In the genomic region with DNA sequence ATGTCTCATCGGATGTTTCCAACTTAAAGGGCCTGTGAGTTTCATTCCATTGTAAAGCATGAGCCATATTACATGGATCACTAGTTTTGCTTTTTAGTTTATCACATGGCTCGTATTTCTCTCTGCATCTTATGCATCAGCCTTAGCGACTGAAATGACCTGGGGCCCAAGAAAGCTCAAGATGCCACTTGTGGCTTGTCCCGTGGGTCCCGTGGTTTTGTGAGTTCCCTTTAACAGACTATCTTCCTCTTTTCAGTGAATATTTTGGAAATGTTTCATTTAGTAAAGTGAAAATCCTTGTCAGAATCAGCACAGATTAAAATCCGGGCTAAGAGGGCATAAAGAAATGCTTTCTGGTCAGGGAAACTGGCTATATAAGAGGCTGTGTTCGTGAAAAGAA, we compare ENCODE assay signal across 26 cellular contexts.
DNase-seq lines count a peak whose midpoint lies in the region; ATAC-seq, FAIRE-seq and TF ChIP-seq lines count a peak whose summit lies in the region.
"Had no signal": no experiment of that assay in that cellular context is flagged by ENCODE, and none has a peak within 500 bp of the region (broad histone marks: within the 10 kb centered on the region; RNA-seq: fewer than 3 reads in every experiment).

No MANE protein-coding gene starts in this region.

- H3K27ac ChIP-seq in HUES64 (ENCODE audit: low read depth, low read length) (peak overlapping the region; percentile 72; the same call in 1 of the 2 replicates), GM12878 (ENCODE audit: control insufficient read depth, insufficient read depth) (no peak overlapping the region)
- H3K27ac ChIP-seq: cardiac muscle cell, esophagus squamous epithelium, gastroesophageal sphincter, psoas muscle had no signal

- no TSS peak for BruUV-seq in GM12878 (replicated peaks; lab: Mats Ljungman, UMichigan)

- DNase-seq in GDM1 (lab: John Stamatoyannopoulos, UW) (peak; percentile 72), GM12878 (ENCODE audit: low read depth, low spot score) (no peak), neural crest cell (ENCODE audit: low read depth, low spot score) (no peak), GM13977 (ENCODE audit: low spot score) (no peak)
- DNase-seq: activated CD4-positive, alpha-beta memory T cell treated with anti-CD3 and anti-CD28 coated beads for 36 hours; aorta; CD8-positive, alpha-beta T cell; DMS153; esophagus squamous epithelium; KG1; NCI-H1048; NCI-H1694 treated with DMSO at 0.1 percent for 48 hours; NCI-H524 treated with DMSO at 0.1 percent for 48 hours; psoas muscle; trophoblast cell had no signal

- peaks cover 5% of the 10 kb centered on the region for H3K4me1 Mint-ChIP-seq in neural crest cell

- no peaks in the 10 kb centered on the region for H3K36me3 Mint-ChIP-seq in neural crest cell (ENCODE audit: low read depth)
- H3K36me3 Mint-ChIP-seq: activated CD4-positive, alpha-beta memory T cell treated with anti-CD3 and anti-CD28 coated beads for 36 hours; activated naive CD4-positive, alpha-beta T cell treated with anti-CD3 and anti-CD28 coated beads, Interleukin-2, amount 50 U/mL, for 72 hours; CD8-positive, alpha-beta T cell had no signal

- TF ChIP-seq POLR2A in GM12878 (IDR thresholded peaks at IDR 0.05; ENCODE audit: low read depth, low read length), result no peak

- in situ Hi-C loops in GM12878 (cut with MboI) (no loop called here), GM13977 (cut with MboI; ENCODE audit: low pct_unique_long_range_greater_than_20kb, low sequenced_read_pairs, unreplicated experiment) (no loop called here)

- no peaks in the 10 kb centered on the region for H3K9me3 Mint-ChIP-seq in neural crest cell
- H3K9me3 Mint-ChIP-seq: activated CD4-positive, alpha-beta memory T cell treated with anti-CD3 and anti-CD28 coated beads for 36 hours; activated naive CD4-positive, alpha-beta T cell treated with anti-CD3 and anti-CD28 coated beads, Interleukin-2, amount 50 U/mL, for 72 hours; activated T-helper 2 cell treated with anti-CD3 and anti-CD28 coated beads, Interferon-gamma antibody, Interleukin-2, Interleukin-4, amounts not matched to agents 10 μg/mL and 5 μg/mL and 100 μg/mL, durations not matched to agents 14 hours and 24 hours and 36 hours; CD8-positive, alpha-beta T cell; dendritic cell treated with granulocyte-macrophage colony-stimulating factor and Interleukin-4, amounts not matched to agents 40 ng/mL and 50 ng/mL, for 4 days had no signal

- ATAC-seq in GM12878, result no peak
- no peak for ATAC-seq in GM21717 (IDR thresholded peaks at IDR 0.05; ENCODE audit: unreplicated experiment)
- ATAC-seq in GM21515 (IDR thresholded peaks at IDR 0.05; ENCODE audit: unreplicated experiment), result no peak
- ATAC-seq in GM18511 (IDR thresholded peaks at IDR 0.05; ENCODE audit: unreplicated experiment), result no peak
- ATAC-seq: activated naive CD4-positive, alpha-beta T cell treated with anti-CD3 and anti-CD28 coated beads, Interleukin-2, amount 50 U/mL, for 72 hours; CD8-positive, alpha-beta T cell; gastroesophageal sphincter; psoas muscle had no signal

- TF ChIP-seq RAD21 in GM12878 (IDR thresholded peaks at IDR 0.05; ENCODE audit: insufficient read depth, low read depth, low read length), result no peak

- intact Hi-C loops in GM12878 (cut with micrococcal nuclease; ENCODE audit: unreplicated experiment), result no loop called here

- POLR2A ChIA-PET in GM12878 (lab: Charles Lee), result no interaction called here

- H3K9me3 ChIP-seq in HUES64 (ENCODE audit: insufficient read depth, low read depth, low read length), result no peaks in the 10 kb centered on the region
- H3K9me3 ChIP-seq in GM12878 (replicated peaks; ENCODE audit: control insufficient read depth, insufficient read depth, low read length), result no peaks in the 10 kb centered on the region
- H3K9me3 ChIP-seq: esophagus squamous epithelium, gastroesophageal sphincter, psoas muscle had no signal

- H3K27me3 ChIP-seq in HUES64 (ENCODE audit: insufficient read depth, low read length) (no peaks in the 10 kb centered on the region), GM12878 (replicated peaks in 1 of 2; ENCODE audit: control insufficient read depth in 2 of 2, insufficient read depth in 2 of 2, low read length in 1 of 2) (no peaks in the 10 kb centered on the region)
- H3K27me3 ChIP-seq: esophagus squamous epithelium, gastroesophageal sphincter had no signal

- no peak for TF ChIP-seq CTCF in GM12878 (IDR thresholded peaks at IDR 0.05 in 2 of 3, conservative IDR thresholded peaks at IDR 0.05 in 1 of 3; ENCODE audit: control insufficient read depth in 2 of 3, extremely low read depth in 1 of 3, insufficient read depth in 1 of 3, low read depth in 3 of 3, low read length in 3 of 3)
- no peak for TF ChIP-seq CTCF in neural crest cell (conservative IDR thresholded peaks at IDR 0.05)
- TF ChIP-seq CTCF in GM13977 (IDR thresholded peaks at IDR 0.05; ENCODE audit: extremely low read depth, insufficient read depth, missing control alignments), result no peak

- no peak overlapping the region for H3K4me2 ChIP-seq in GM12878 (ENCODE audit: control insufficient read depth, insufficient read depth)

- H3K4me1 ChIP-seq in HUES64 (ENCODE audit: insufficient read depth, low read length) (peaks cover 41% of the 10 kb centered on the region), GM12878 (ENCODE audit: control insufficient read depth, insufficient read depth, low read length) (no peaks in the 10 kb centered on the region)
- H3K4me1 ChIP-seq: esophagus squamous epithelium, gastroesophageal sphincter, psoas muscle had no signal

- H3K4me3 ChIP-seq in HUES64 (ENCODE audit: low read length) (no peak overlapping the region; the same call in 1 of the 2 replicates), GM12878 (no peak overlapping the region)
- H3K4me3 ChIP-seq: cardiac muscle cell, esophagus squamous epithelium, gastroesophageal sphincter, lung, psoas muscle had no signal

- RAD21 ChIA-PET in GM12878 (lab: Charles Lee; ENCODE audit: unreplicated experiment), result no interaction called here

- CTCF ChIA-PET in GM12878 (lab: Yijun Ruan, JAX), result no interaction called here

- H3K27ac Mint-ChIP-seq in neural crest cell (ENCODE audit: unreplicated experiment), result peak overlapping the region; percentile 54
- H3K27ac Mint-ChIP-seq: activated CD4-positive, alpha-beta memory T cell treated with anti-CD3 and anti-CD28 coated beads for 36 hours; activated naive CD4-positive, alpha-beta T cell treated with anti-CD3 and anti-CD28 coated beads, Interleukin-2, amount 50 U/mL, for 72 hours; activated T-helper 2 cell treated with anti-CD3 and anti-CD28 coated beads, Interferon-gamma antibody, Interleukin-2, Interleukin-4, amounts not matched to agents 10 μg/mL and 5 μg/mL and 100 μg/mL, durations not matched to agents 14 hours and 24 hours and 36 hours; CD8-positive, alpha-beta T cell; dendritic cell treated with granulocyte-macrophage colony-stimulating factor and Interleukin-4, amounts not matched to agents 40 ng/mL and 50 ng/mL, for 4 days had no signal

- SMC1A ChIA-PET in GM12878 (lab: Charles Lee; ENCODE audit: uncharacterized antibody, unreplicated experiment), result interaction anchor here (1.0 kb wide), 2 partner anchors 8 to 13 kb away, joined by 3 read pairs; no protein-coding TSS in a partner anchor

- H3K27me3 Mint-ChIP-seq in neural crest cell (ENCODE audit: low read depth), result no peaks in the 10 kb centered on the region

- no peak for TF ChIP-seq EP300 in GM12878 (IDR thresholded peaks at IDR 0.05; ENCODE audit: borderline replicate concordance in 1 of 2, control insufficient read depth in 1 of 2, low read depth in 2 of 2, low read length in 2 of 2)

- H3K36me3 ChIP-seq in HUES64 (ENCODE audit: insufficient read depth, low read length) (no peaks in the 10 kb centered on the region), GM12878 (ENCODE audit: control insufficient read depth in 2 of 2, insufficient read depth in 2 of 2, low read length in 1 of 2) (no peaks in the 10 kb centered on the region)
- H3K36me3 ChIP-seq: cardiac muscle cell, esophagus squamous epithelium, gastroesophageal sphincter had no signal

- H4K20me1 ChIP-seq in GM12878 (ENCODE audit: control insufficient read depth, insufficient read depth), result no peaks in the 10 kb centered on the region

- H2AFZ ChIP-seq in GM12878 (ENCODE audit: control insufficient read depth, low read depth, low read length), result no peak overlapping the region

- H3K9ac ChIP-seq in HUES64 (ENCODE audit: low read depth, low read length) (no peak overlapping the region), GM12878 (ENCODE audit: control insufficient read depth, insufficient read depth, low read length) (no peak overlapping the region)

- 76% methylated on average over 7 of the region's 7 CpGs for WGBS in HUES64
- 0% methylated on average over 7 of the region's 7 CpGs for WGBS in GM12878 (ENCODE audit: insufficient coverage, insufficient replicate concordance, low lambda C conversion rate, missing lambda C conversion rate)

- no peaks in the 10 kb centered on the region for H3K79me2 ChIP-seq in GM12878 (ENCODE audit: control insufficient read depth, insufficient read depth, low read length)

- no peak overlapping the region for H3K4me3 Mint-ChIP-seq in neural crest cell
- H3K4me3 Mint-ChIP-seq: activated CD4-positive, alpha-beta memory T cell treated with anti-CD3 and anti-CD28 coated beads for 36 hours; CD8-positive, alpha-beta T cell; dendritic cell treated with granulocyte-macrophage colony-stimulating factor and Interleukin-4, amounts not matched to agents 40 ng/mL and 50 ng/mL, for 4 days had no signal

- no peak for FAIRE-seq in GM12878 (lab: Jason Lieb, UNC)
- FAIRE-seq: G401.6 had no signal

TF ChIP-seq in GM12878, 131 proteins besides CTCF, POLR2A, EP300 and RAD21:
- TF ChIP-seq MEF2B (IDR thresholded peaks at IDR 0.05; ENCODE audit: partially characterized antibody, poor library complexity, severe bottlenecking), result peak; percentile 42
- TF ChIP-seq CBFB (IDR thresholded peaks at IDR 0.05; ENCODE audit: low read depth), result no peak
